Comparison of ENCODE assay signal across 1 cellular context in the genomic region with DNA sequence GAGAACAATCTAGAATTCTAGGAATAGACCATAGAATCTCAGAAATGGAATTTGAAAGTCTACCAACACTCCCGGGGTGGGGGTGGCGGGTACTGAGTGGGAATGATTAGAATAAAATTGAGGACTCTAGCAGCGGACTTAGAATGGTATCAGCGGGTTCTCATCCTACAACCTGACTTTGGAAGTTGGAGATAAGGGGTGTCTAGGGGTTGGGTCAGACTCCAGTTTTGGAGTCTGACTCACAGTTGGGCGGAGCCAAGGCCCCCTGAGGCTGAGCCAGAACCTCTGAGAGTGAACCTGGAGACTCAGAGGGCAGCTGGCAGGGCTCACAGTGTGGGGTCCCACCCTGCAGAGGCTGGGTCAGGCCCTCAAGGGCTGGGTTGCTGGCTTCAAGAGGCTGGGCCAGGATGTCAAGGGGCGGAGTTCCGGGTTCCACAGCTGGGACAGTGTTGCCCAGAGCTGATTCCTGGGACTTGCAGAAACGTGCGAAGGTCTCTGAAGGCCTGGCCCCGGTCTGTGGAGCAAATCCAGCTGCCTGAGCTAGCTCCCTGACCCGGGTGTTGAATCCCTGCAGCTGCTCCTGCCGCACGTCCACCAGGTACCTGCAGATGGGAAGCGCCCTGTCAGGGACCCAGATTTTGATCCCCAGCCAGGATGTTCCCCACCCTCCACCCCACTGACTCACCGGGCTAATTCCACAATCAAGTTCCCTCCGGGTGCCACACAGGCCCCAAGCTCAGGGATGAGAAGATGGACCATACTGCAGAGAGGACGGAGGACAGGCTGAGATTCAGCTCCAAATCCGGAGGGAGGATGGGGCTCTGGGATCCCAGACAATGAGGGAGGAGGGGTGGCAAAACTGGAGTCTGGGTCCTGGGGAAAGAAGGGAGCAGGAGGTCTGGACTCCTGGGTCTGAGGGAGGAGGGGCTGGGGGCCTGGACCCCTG.
TF ChIP-seq lines count a peak whose summit lies in the region.

No MANE protein-coding gene starts in this region.

TF ChIP-seq in HEK293, 187 proteins besides CTCF, POLR2A, EP300 and RAD21 (continued from another document and continues in another):
- TF ChIP-seq, protein P1, sequence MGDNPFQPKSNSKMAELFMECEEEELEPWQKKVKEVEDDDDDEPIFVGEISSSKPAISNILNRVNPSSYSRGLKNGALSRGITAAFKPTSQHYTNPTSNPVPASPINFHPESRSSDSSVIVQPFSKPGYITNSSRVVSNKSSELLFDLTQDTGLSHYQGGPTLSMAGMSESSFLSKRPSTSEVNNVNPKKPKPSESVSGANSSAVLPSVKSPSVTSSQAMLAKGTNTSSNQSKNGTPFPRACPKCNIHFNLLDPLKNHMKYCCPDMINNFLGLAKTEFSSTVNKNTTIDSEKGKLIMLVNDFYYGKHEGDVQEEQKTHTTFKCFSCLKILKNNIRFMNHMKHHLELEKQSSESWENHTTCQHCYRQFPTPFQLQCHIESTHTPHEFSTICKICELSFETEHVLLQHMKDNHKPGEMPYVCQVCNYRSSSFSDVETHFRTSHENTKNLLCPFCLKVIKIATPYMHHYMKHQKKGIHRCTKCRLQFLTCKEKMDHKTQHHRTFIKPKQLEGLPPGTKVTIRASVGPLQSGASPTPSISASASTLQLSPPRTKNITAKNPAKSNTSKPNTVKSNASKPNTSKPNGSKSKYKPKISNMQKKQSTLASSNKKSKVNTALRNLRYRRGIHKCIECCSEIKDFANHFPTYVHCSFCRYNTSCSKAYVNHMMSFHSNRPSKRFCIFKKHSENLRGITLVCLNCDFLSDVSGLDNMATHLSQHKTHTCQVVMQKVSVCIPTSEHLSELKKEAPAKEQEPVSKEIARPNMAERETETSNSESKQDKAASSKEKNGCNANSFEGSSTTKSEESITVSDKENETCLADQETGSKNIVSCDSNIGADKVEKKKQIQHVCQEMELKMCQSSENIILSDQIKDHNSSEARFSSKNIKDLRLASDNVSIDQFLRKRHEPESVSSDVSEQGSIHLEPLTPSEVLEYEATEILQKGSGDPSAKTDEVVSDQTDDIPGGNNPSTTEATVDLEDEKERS (tag by site-specific recombination; IDR thresholded peaks at IDR 0.05), result no peak
- TF ChIP-seq ZXDB (tag by site-specific recombination; IDR thresholded peaks at IDR 0.05), result peak; percentile 61
- no peak for TF ChIP-seq ZNF426 (tag by site-specific recombination; IDR thresholded peaks at IDR 0.05)
- no peak for TF ChIP-seq ZNF621 (tag by site-specific recombination; IDR thresholded peaks at IDR 0.05)
- no peak for TF ChIP-seq ZNF324 (tag by site-specific recombination; IDR thresholded peaks at IDR 0.05)
- no peak for TF ChIP-seq ZNF473 (tag by site-specific recombination; IDR thresholded peaks at IDR 0.05)
- TF ChIP-seq ZNF776 (tag by site-specific recombination; IDR thresholded peaks at IDR 0.05; ENCODE audit: borderline replicate concordance), result no peak
- TF ChIP-seq ZNF391 (tag by site-specific recombination; IDR thresholded peaks at IDR 0.05; ENCODE audit: borderline replicate concordance, low read depth), result no peak
- TF ChIP-seq SP3 (tag by site-specific recombination; IDR thresholded peaks at IDR 0.05), result peak; percentile 73
- TF ChIP-seq ZNF596 (tag by site-specific recombination; IDR thresholded peaks at IDR 0.05), result no peak
- no peak for TF ChIP-seq TRIM28 (IDR thresholded peaks at IDR 0.05; ENCODE audit: borderline replicate concordance, low read length)
- TF ChIP-seq, protein P2, sequence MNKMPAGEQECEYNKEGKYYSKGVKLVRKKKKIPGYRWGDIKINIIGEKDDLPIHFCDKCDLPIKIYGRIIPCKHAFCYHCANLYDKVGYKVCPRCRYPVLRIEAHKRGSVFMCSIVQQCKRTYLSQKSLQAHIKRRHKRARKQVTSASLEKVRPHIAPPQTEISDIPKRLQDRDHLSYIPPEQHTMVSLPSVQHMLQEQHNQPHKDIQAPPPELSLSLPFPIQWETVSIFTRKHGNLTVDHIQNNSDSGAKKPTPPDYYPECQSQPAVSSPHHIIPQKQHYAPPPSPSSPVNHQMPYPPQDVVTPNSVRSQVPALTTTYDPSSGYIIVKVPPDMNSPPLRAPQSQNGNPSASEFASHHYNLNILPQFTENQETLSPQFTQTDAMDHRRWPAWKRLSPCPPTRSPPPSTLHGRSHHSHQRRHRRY (tag by site-specific recombination; IDR thresholded peaks at IDR 0.05), result no peak
- TF ChIP-seq ZNF140 (tag by site-specific recombination; IDR thresholded peaks at IDR 0.05), result no peak
- no peak for TF ChIP-seq ZNF248 (tag by site-specific recombination; IDR thresholded peaks at IDR 0.05)
- peak; percentile 92 for TF ChIP-seq ZFP69B (tag by site-specific recombination; IDR thresholded peaks at IDR 0.05)
- no peak for TF ChIP-seq RBAK (tag by site-specific recombination; IDR thresholded peaks at IDR 0.05)
- TF ChIP-seq KLF8 (tag by site-specific recombination; IDR thresholded peaks at IDR 0.05), result peak; percentile 68
- TF ChIP-seq ZNF677 (tag by site-specific recombination; IDR thresholded peaks at IDR 0.05), result no peak
- no peak for TF ChIP-seq SCRT1 (tag by site-specific recombination; IDR thresholded peaks at IDR 0.05; ENCODE audit: borderline replicate concordance)
- TF ChIP-seq ZNF670 (tag by site-specific recombination; IDR thresholded peaks at IDR 0.05; ENCODE audit: low read depth), result no peak
- TF ChIP-seq ZNF239 (tag by site-specific recombination; IDR thresholded peaks at IDR 0.05), result no peak
- TF ChIP-seq, protein P3, sequence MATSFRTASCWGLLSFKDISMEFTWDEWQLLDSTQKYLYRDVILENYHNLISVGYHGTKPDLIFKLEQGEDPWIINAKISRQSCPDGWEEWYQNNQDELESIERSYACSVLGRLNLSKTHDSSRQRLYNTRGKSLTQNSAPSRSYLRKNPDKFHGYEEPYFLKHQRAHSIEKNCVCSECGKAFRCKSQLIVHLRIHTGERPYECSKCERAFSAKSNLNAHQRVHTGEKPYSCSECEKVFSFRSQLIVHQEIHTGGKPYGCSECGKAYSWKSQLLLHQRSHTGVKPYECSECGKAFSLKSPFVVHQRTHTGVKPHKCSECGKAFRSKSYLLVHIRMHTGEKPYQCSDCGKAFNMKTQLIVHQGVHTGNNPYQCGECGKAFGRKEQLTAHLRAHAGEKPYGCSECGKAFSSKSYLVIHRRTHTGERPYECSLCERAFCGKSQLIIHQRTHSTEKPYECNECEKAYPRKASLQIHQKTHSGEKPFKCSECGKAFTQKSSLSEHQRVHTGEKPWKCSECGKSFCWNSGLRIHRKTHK (tag by site-specific recombination; IDR thresholded peaks at IDR 0.05), result no peak
- TF ChIP-seq ZNF112 (tag by site-specific recombination; IDR thresholded peaks at IDR 0.05), result no peak
- no peak for TF ChIP-seq ZNF223 (tag by site-specific recombination; IDR thresholded peaks at IDR 0.05)
- peak; percentile 50; the same call in 1 of the 2 replicates for TF ChIP-seq ZNF660 (tag by site-specific recombination; IDR thresholded peaks at IDR 0.05)
- TF ChIP-seq ZNF843 (tag by site-specific recombination; IDR thresholded peaks at IDR 0.05), result no peak
- no peak for TF ChIP-seq ZNF146 (tag by site-specific recombination; IDR thresholded peaks at IDR 0.05)
- TF ChIP-seq ZNF175 (tag by site-specific recombination; IDR thresholded peaks at IDR 0.05), result no peak
- no peak for TF ChIP-seq ZNF133 (tag by site-specific recombination; IDR thresholded peaks at IDR 0.05)
- TF ChIP-seq ZFHX2 (tag by site-specific recombination; conservative IDR thresholded peaks at IDR 0.05), result 0 out of 2 replicates have a peak, but pooled peaks have one; percentile 23
- peak; percentile 74; the same call in 1 of the 2 replicates for TF ChIP-seq ZNF558 (tag by site-specific recombination; IDR thresholded peaks at IDR 0.05)
- no peak for TF ChIP-seq ZNF830 (tag by site-specific recombination; IDR thresholded peaks at IDR 0.05; ENCODE audit: low read depth)
- TF ChIP-seq ZNF501 (tag by site-specific recombination; IDR thresholded peaks at IDR 0.05), result no peak
- TF ChIP-seq ZNF514 (tag by site-specific recombination; IDR thresholded peaks at IDR 0.05), result no peak
- TF ChIP-seq, protein P4, sequence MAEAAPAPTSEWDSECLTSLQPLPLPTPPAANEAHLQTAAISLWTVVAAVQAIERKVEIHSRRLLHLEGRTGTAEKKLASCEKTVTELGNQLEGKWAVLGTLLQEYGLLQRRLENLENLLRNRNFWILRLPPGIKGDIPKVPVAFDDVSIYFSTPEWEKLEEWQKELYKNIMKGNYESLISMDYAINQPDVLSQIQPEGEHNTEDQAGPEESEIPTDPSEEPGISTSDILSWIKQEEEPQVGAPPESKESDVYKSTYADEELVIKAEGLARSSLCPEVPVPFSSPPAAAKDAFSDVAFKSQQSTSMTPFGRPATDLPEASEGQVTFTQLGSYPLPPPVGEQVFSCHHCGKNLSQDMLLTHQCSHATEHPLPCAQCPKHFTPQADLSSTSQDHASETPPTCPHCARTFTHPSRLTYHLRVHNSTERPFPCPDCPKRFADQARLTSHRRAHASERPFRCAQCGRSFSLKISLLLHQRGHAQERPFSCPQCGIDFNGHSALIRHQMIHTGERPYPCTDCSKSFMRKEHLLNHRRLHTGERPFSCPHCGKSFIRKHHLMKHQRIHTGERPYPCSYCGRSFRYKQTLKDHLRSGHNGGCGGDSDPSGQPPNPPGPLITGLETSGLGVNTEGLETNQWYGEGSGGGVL (tag by site-specific recombination; IDR thresholded peaks at IDR 0.05), result peak; percentile 58
- TF ChIP-seq ZBTB7A (tag by site-specific recombination; IDR thresholded peaks at IDR 0.05; ENCODE audit: low read depth), result no peak
- TF ChIP-seq ZBTB8A (tag by site-specific recombination; IDR thresholded peaks at IDR 0.05), result no peak
- no peak for TF ChIP-seq ZNF19 (tag by site-specific recombination; IDR thresholded peaks at IDR 0.05; ENCODE audit: low read depth)
- no peak for TF ChIP-seq ZNF169 (tag by site-specific recombination; IDR thresholded peaks at IDR 0.05)
- no peak for TF ChIP-seq ZNF548 (tag by site-specific recombination; IDR thresholded peaks at IDR 0.05)
- TF ChIP-seq HOXA7 (CRISPR knock-in tag; IDR thresholded peaks at IDR 0.05; ENCODE audit: borderline replicate concordance), result no peak
- TF ChIP-seq ZNF560 (tag by site-specific recombination; IDR thresholded peaks at IDR 0.05; ENCODE audit: borderline replicate concordance), result no peak
- no peak for TF ChIP-seq ZNF416 (tag by site-specific recombination; IDR thresholded peaks at IDR 0.05)
- TF ChIP-seq, protein P5, sequence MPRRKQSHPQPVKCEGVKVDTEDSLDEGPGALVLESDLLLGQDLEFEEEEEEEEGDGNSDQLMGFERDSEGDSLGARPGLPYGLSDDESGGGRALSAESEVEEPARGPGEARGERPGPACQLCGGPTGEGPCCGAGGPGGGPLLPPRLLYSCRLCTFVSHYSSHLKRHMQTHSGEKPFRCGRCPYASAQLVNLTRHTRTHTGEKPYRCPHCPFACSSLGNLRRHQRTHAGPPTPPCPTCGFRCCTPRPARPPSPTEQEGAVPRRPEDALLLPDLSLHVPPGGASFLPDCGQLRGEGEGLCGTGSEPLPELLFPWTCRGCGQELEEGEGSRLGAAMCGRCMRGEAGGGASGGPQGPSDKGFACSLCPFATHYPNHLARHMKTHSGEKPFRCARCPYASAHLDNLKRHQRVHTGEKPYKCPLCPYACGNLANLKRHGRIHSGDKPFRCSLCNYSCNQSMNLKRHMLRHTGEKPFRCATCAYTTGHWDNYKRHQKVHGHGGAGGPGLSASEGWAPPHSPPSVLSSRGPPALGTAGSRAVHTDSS (tag by site-specific recombination; IDR thresholded peaks at IDR 0.05), result no peak
- no peak for TF ChIP-seq ZNF623 (tag by site-specific recombination; IDR thresholded peaks at IDR 0.05)
- no peak for TF ChIP-seq ZNF768 (tag by site-specific recombination; IDR thresholded peaks at IDR 0.05)
- TF ChIP-seq ZNF521 (tag by site-specific recombination; IDR thresholded peaks at IDR 0.05), result no peak
- TF ChIP-seq ZNF792 (tag by site-specific recombination; IDR thresholded peaks at IDR 0.05), result no peak
- TF ChIP-seq ZNF350 (tag by site-specific recombination; IDR thresholded peaks at IDR 0.05), result no peak
- TF ChIP-seq, protein P6, sequence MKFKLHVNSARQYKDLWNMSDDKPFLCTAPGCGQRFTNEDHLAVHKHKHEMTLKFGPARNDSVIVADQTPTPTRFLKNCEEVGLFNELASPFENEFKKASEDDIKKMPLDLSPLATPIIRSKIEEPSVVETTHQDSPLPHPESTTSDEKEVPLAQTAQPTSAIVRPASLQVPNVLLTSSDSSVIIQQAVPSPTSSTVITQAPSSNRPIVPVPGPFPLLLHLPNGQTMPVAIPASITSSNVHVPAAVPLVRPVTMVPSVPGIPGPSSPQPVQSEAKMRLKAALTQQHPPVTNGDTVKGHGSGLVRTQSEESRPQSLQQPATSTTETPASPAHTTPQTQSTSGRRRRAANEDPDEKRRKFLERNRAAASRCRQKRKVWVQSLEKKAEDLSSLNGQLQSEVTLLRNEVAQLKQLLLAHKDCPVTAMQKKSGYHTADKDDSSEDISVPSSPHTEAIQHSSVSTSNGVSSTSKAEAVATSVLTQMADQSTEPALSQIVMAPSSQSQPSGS (tag by site-specific recombination; IDR thresholded peaks at IDR 0.05; ENCODE audit: low read depth), result no peak
- TF ChIP-seq, protein P7, sequence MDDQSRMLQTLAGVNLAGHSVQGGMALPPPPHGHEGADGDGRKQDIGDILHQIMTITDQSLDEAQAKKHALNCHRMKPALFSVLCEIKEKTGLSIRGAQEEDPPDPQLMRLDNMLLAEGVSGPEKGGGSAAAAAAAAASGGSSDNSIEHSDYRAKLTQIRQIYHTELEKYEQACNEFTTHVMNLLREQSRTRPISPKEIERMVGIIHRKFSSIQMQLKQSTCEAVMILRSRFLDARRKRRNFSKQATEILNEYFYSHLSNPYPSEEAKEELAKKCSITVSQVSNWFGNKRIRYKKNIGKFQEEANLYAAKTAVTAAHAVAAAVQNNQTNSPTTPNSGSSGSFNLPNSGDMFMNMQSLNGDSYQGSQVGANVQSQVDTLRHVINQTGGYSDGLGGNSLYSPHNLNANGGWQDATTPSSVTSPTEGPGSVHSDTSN (CRISPR knock-in tag; IDR thresholded peaks at IDR 0.05), result no peak
- TF ChIP-seq, protein P8, sequence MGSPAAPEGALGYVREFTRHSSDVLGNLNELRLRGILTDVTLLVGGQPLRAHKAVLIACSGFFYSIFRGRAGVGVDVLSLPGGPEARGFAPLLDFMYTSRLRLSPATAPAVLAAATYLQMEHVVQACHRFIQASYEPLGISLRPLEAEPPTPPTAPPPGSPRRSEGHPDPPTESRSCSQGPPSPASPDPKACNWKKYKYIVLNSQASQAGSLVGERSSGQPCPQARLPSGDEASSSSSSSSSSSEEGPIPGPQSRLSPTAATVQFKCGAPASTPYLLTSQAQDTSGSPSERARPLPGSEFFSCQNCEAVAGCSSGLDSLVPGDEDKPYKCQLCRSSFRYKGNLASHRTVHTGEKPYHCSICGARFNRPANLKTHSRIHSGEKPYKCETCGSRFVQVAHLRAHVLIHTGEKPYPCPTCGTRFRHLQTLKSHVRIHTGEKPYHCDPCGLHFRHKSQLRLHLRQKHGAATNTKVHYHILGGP (tag by site-specific recombination; IDR thresholded peaks at IDR 0.05), result no peak
- TF ChIP-seq ZNF335 (tag by site-specific recombination; conservative IDR thresholded peaks at IDR 0.05), result peak; percentile 47; the same call in 1 of the 2 replicates
- TF ChIP-seq ZNF654 (tag by site-specific recombination; IDR thresholded peaks at IDR 0.05; ENCODE audit: low read depth), result no peak
